In the genomic region with DNA sequence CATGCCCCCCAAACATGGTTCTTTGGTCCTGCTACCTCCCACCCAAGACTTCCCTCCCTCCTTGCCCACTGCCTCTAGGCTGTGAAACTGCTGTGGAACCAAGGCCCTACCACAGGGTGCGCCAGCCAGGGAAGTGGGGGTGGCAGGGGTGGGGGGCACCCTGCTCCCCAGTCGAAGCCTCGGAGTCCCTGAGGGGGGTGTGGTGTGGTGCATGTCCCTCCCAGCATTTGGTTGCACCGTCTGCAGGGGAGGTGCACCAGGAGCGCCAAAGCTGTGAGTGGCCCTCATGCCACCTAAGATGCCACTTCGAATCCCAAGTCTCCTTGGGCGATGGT, we compare ENCODE assay signal across 10 cellular contexts. TPM values are rescaled to one million over a fixed set of nuclear protein-coding genes. Genes with fewer than 3 reads are reported as not detected.
DNase-seq lines count a peak whose midpoint lies in the region; ATAC-seq, FAIRE-seq and TF ChIP-seq lines count a peak whose summit lies in the region.
"Had no signal": no experiment of that assay in that cellular context is flagged by ENCODE, and none has a peak within 500 bp of the region (broad histone marks: within the 10 kb centered on the region; RNA-seq: fewer than 3 reads in every experiment).

No MANE protein-coding gene starts in this region.

- H3K27me3 ChIP-seq in OCI-LY3 (ENCODE audit: low read depth, low read length) (no peaks in the 10 kb centered on the region), stomach (peaks cover 0 to 6% (median 0%) of the 10 kb centered on the region in 3 donors)
- H3K27me3 ChIP-seq in effector memory CD4-positive, alpha-beta T cell (replicated peaks; ENCODE audit: control insufficient read depth, insufficient read depth, low read length, poor library complexity, severe bottlenecking) = no peaks in the 10 kb centered on the region

- peak overlapping the region; percentile 99 for H3K4me2 ChIP-seq in OCI-LY3 (ENCODE audit: low read length)

- H3K27ac ChIP-seq in OCI-LY3 (ENCODE audit: low read length) (peak overlapping the region; percentile 91), stomach (peak overlapping the region in 3 of 5 donors; percentile 66 to 88 (median 85)), kidney (ENCODE audit: low read depth in 2 of 2, low read length in 2 of 2) (no peak overlapping the region)
- peak overlapping the region; percentile 76 for H3K27ac ChIP-seq in effector memory CD4-positive, alpha-beta T cell (ENCODE audit: insufficient read depth, low read length, poor library complexity, severe bottlenecking)

- no peak for FAIRE-seq in kidney (lab: Jason Lieb, UNC)

- no peak for TF ChIP-seq EP300 in stomach (IDR thresholded peaks at IDR 0.05)

- H3K27ac Mint-ChIP-seq in activated T-cell treated with anti-CD3 and anti-CD28 coated beads, Interleukin-2, amount 50 U/mL, for 24 hours = peak overlapping the region; percentile 91

- no peak for ATAC-seq in HG02970 (IDR thresholded peaks at IDR 0.05; ENCODE audit: low FRiP score, unreplicated experiment)

- no peak for TF ChIP-seq POLR2A in stomach (IDR thresholded peaks at IDR 0.05)

- DNase-seq in activated T-cell treated with anti-CD3 and anti-CD28 coated beads, Interleukin-2, amount 50 U/mL, for 24 hours = no peak
- DNase-seq in activated T-cell treated with anti-CD3 and anti-CD28 coated beads for 4 hours (no peak), stomach (no peak), SK-N-DZ (ENCODE audit: low spot score) (no peak), kidney (no peak)
- DNase-seq in effector memory CD4-positive, alpha-beta T cell = no peak
- DNase-seq: NK-92 treated with Interleukin-12 subunit alpha and Interleukin-12 subunit beta, amount 100 ng/mL, for 24 hours had no signal

- H3K4me1 ChIP-seq in OCI-LY3 (ENCODE audit: low read length) = peaks cover 30% of the 10 kb centered on the region
- H3K4me1 ChIP-seq in effector memory CD4-positive, alpha-beta T cell (ENCODE audit: control insufficient read depth, insufficient read depth, low read length, poor library complexity, severe bottlenecking) = peaks cover 35% of the 10 kb centered on the region
- H3K4me1 ChIP-seq in stomach = peaks cover 12 to 56% (median 40%) of the 10 kb centered on the region in 4 donors
- H3K4me1 ChIP-seq in kidney (ENCODE audit: control insufficient read depth in 1 of 2, insufficient read depth in 1 of 2, low read depth in 1 of 2, low read length in 2 of 2) = peaks cover 3 to 19% of the 10 kb centered on the region in 2 donors

- H3K36me3 Mint-ChIP-seq in activated T-cell treated with anti-CD3 and anti-CD28 coated beads, Interleukin-2, amount 50 U/mL, for 24 hours (ENCODE audit: low read depth) = peaks cover 39% of the 10 kb centered on the region

- no peaks in the 10 kb centered on the region for H3K9me3 Mint-ChIP-seq in activated T-cell treated with anti-CD3 and anti-CD28 coated beads, Interleukin-2, amount 50 U/mL, for 24 hours

- peaks cover 34% of the 10 kb centered on the region for H3K79me2 ChIP-seq in OCI-LY3 (ENCODE audit: low read length)

- TF ChIP-seq CTCF in OCI-LY3 (IDR thresholded peaks at IDR 0.05; ENCODE audit: low read depth, low read length) (no peak), stomach (IDR thresholded peaks at IDR 0.05) (no peak), kidney (IDR thresholded peaks at IDR 0.05; ENCODE audit: borderline replicate concordance, extremely low read depth, insufficient read depth) (no peak)

- no peak overlapping the region for H2AFZ ChIP-seq in OCI-LY3 (ENCODE audit: low read depth, low read length)

- H3K4me3 ChIP-seq in OCI-LY3 (ENCODE audit: low read length) (peak overlapping the region; percentile 91), stomach (peak overlapping the region; percentile 76 to 83 (median 79)), kidney (ENCODE audit: low read length in 2 of 2) (no peak overlapping the region)
- peak overlapping the region; percentile 85 for H3K4me3 ChIP-seq in effector memory CD4-positive, alpha-beta T cell (ENCODE audit: insufficient read depth, low read depth, low read length, poor library complexity, severe bottlenecking)

- peak overlapping the region; percentile 98 for H3K9ac ChIP-seq in OCI-LY3 (ENCODE audit: low read length)
- H3K9ac ChIP-seq in kidney (ENCODE audit: low read length in 2 of 2) = no peak overlapping the region

- H3K4me3 Mint-ChIP-seq in activated T-cell treated with anti-CD3 and anti-CD28 coated beads, Interleukin-2, amount 50 U/mL, for 24 hours = peak overlapping the region; percentile 89

- no peaks in the 10 kb centered on the region for H4K20me1 ChIP-seq in OCI-LY3 (ENCODE audit: insufficient read depth, low read length)

- peaks cover 6% of the 10 kb centered on the region for H3K27me3 Mint-ChIP-seq in activated T-cell treated with anti-CD3 and anti-CD28 coated beads, Interleukin-2, amount 50 U/mL, for 24 hours

- H3K36me3 ChIP-seq in OCI-LY3 (replicated peaks; ENCODE audit: low read depth, low read length) = peaks cover 15% of the 10 kb centered on the region
- peaks cover 38% of the 10 kb centered on the region for H3K36me3 ChIP-seq in effector memory CD4-positive, alpha-beta T cell (ENCODE audit: control insufficient read depth, insufficient read depth, low read length)
- H3K36me3 ChIP-seq in stomach = peaks cover 16 to 37% (median 34%) of the 10 kb centered on the region in 4 donors
- H3K36me3 ChIP-seq in kidney (ENCODE audit: control insufficient read depth in 1 of 2, insufficient read depth in 2 of 2, low read length in 2 of 2) = no peaks in the 10 kb centered on the region

- H3K9me3 ChIP-seq in OCI-LY3 (ENCODE audit: insufficient read depth, low read length) = no peaks in the 10 kb centered on the region
- H3K9me3 ChIP-seq in effector memory CD4-positive, alpha-beta T cell (ENCODE audit: control insufficient read depth, low read length) = no peaks in the 10 kb centered on the region
- no peaks in the 10 kb centered on the region for H3K9me3 ChIP-seq in stomach
- H3K9me3 ChIP-seq in kidney (ENCODE audit: control insufficient read depth in 1 of 2, low read length in 2 of 2) = no peaks in the 10 kb centered on the region

- 72 to 85% (median 80%) methylated on average over 4 to 7 of the region's 7 CpGs for WGBS in stomach, 5 donors

- H3K4me1 Mint-ChIP-seq in activated T-cell treated with anti-CD3 and anti-CD28 coated beads, Interleukin-2, amount 50 U/mL, for 24 hours (ENCODE audit: low read depth) = peaks cover 37% of the 10 kb centered on the region

- intact Hi-C loops in stomach (cut with DNase I; ENCODE audit: low total_unique reads) = no loop called here
- intact Hi-C loops in kidney (cut with DNase I) = no loop called here

RNA-seq across cellular contexts. Expression of a gene that starts 1.8 kb away (rescaled TPM):
- total RNA-seq in stomach (10 to 100 TPM in 1 of 5 donors, 1 to 10 TPM in 1, not detected in 3; 3.1 to 10.1 TPM), kidney (20.2 TPM)
- polyA plus RNA-seq in stomach (10 to 100 TPM in 2 of 3 donors, 1 to 10 TPM in 1; 8.1 to 17.2 (median 13.1) TPM), kidney (ENCODE audit: insufficient read depth, low read depth, low replicate concordance) (6.8 TPM)
- 30.3 and 30.4 TPM in 2 replicates for polyA plus RNA-seq in SK-N-DZ (2014; cell fraction: cytosol; rRNA removed)
- polyA plus RNA-seq in SK-N-DZ (2014; cell fraction: nucleus; rRNA removed) = 28.4 and 31.8 TPM in 2 replicates

RNA-seq across cellular contexts. Expression of a gene that starts 2.4 kb away (rescaled TPM):
- total RNA-seq in stomach = 1 to 10 TPM in 1 of 5 donors, under 1 TPM in 1, not detected in 3; 0.55 to 4.7 TPM
- under 1 TPM in 2 of 3 donors, not detected in 1; 0.18 to 0.25 TPM for polyA plus RNA-seq in stomach
- polyA plus RNA-seq in SK-N-DZ (2014; cell fraction: cytosol; rRNA removed) = 14.7 and 15.5 TPM in 2 replicates
- 7.1 and 11.7 TPM in 2 replicates for polyA plus RNA-seq in SK-N-DZ (2014; cell fraction: nucleus; rRNA removed)
- total RNA-seq in kidney = 1.2 TPM
- 0.39 TPM for polyA plus RNA-seq in kidney (ENCODE audit: insufficient read depth, low read depth, low replicate concordance)

RNA-seq across cellular contexts. Expression of a gene that starts 6.7 kb away (rescaled TPM):
- total RNA-seq in stomach (not detected), kidney (0.31 TPM)
- polyA plus RNA-seq in stomach (under 1 TPM in 1 of 3 donors, not detected in 2; 0.23 TPM), kidney (ENCODE audit: insufficient read depth, low read depth, low replicate concordance) (not detected)
- polyA plus RNA-seq in SK-N-DZ (2014; cell fraction: cytosol; rRNA removed) = not detected in 2 replicates
- not detected in 2 replicates for polyA plus RNA-seq in SK-N-DZ (2014; cell fraction: nucleus; rRNA removed)
- total RNA-seq: G401 had no signal

RNA-seq across cellular contexts. Expression of a gene that starts 14.5 kb away (rescaled TPM):
- 10 to 100 TPM in 4 of 5 donors, 1 to 10 TPM in 1; 3.1 to 30.7 (median 22.8) TPM for total RNA-seq in stomach
- polyA plus RNA-seq in stomach = 10 to 100 TPM; 21.0 to 35.5 (median 30.4) TPM
- polyA plus RNA-seq in SK-N-DZ (2014; cell fraction: cytosol; rRNA removed) = 33.1 and 37.2 TPM in 2 replicates
- 164 and 170 TPM in 2 replicates for polyA plus RNA-seq in SK-N-DZ (2014; cell fraction: nucleus; rRNA removed)
- 53.8 TPM for total RNA-seq in kidney
- 90.9 TPM for polyA plus RNA-seq in kidney (ENCODE audit: insufficient read depth, low read depth, low replicate concordance)

RNA-seq across cellular contexts. Expression of a gene that starts 28.1 kb away (rescaled TPM):
- total RNA-seq in stomach (10 to 100 TPM in 2 of 5 donors, 1 to 10 TPM in 2, under 1 TPM in 1; 0.58 to 26.6 (median 8.9) TPM), kidney (56.7 TPM)
- polyA plus RNA-seq in stomach (10 to 100 TPM in 1 of 3 donors, 1 to 10 TPM in 2; 6.2 to 15.2 (median 8.4) TPM), kidney (ENCODE audit: insufficient read depth, low read depth, low replicate concordance) (36.5 TPM)
- polyA plus RNA-seq in SK-N-DZ (2014; cell fraction: cytosol; rRNA removed) = not detected in 2 replicates
- not detected in 2 replicates for polyA plus RNA-seq in SK-N-DZ (2014; cell fraction: nucleus; rRNA removed)

Comparison
In these comparisons a context has a peak if more than half of its experiments do, and no peak if none do; other contexts are left out.
1. H3K27ac ChIP-seq: peak in OCI-LY3 (single experiment), effector memory CD4-positive, alpha-beta T cell (single experiment) and stomach (3 of 5); none in kidney (0 of 2).
2. H3K4me3 ChIP-seq: peak in OCI-LY3 (single experiment), effector memory CD4-positive, alpha-beta T cell (single experiment) and stomach (4 of 4); none in kidney (0 of 2).